Comparison of ENCODE assay signal across 30 cellular contexts in genomic region chr1:63717511-63718120, GRCh38. TPM values are rescaled to one million over a fixed set of nuclear protein-coding genes. Genes with fewer than 3 reads are reported as not detected.
"Had no signal": no experiment of that assay in that cellular context is flagged by ENCODE, and none has a peak within 500 bp of the region (broad histone marks: within the 10 kb centered on the region; RNA-seq: fewer than 3 reads in every experiment).

No MANE protein-coding gene starts in this region.

- H3K4me3 Mint-ChIP-seq: activated B cell treated with CpG ODN at 0.5 μM for 24 hours; activated CD4-positive, alpha-beta T cell treated with anti-CD3 and anti-CD28 coated beads, Interleukin-2, amount 10 ng/mL, durations not matched to agents 24 days and 14 days; activated CD8-positive, alpha-beta memory T cell treated with anti-CD3 and anti-CD28 coated beads, Interleukin-2, amount 10 ng/mL, durations not matched to agents 7 days and 5 days; activated naive CD4-positive, alpha-beta T cell treated with anti-CD3 and anti-CD28 coated beads, Interleukin-2, amount 50 U/mL, for 24 hours; activated T-cell treated with anti-CD3 and anti-CD28 coated beads, Interleukin-2, amount 50 U/mL, for 24 hours; activated T-helper 1 cell treated with anti-CD3 and anti-CD28 coated beads, Interleukin-12 subunit alpha, Interleukin-12 subunit beta, Interleukin-2, Interleukin-4 antibody, amounts not matched to agents 30 ng/mL and 10 ng/mL and 1 ng/mL, durations not matched to agents 14 hours and 24 hours and 36 hours; brain; central memory CD8-positive, alpha-beta T cell; IgD-negative memory B cell; T-helper 17 cell had no signal

- H3K36me3 ChIP-seq: ascending aorta, SJSA1 had no signal

- H3K9me3 Mint-ChIP-seq: activated B cell treated with CpG ODN at 0.5 μM for 24 hours; activated CD4-positive, alpha-beta T cell treated with anti-CD3 and anti-CD28 coated beads, Interleukin-2, amount 10 ng/mL, durations not matched to agents 24 days and 14 days; activated naive CD4-positive, alpha-beta T cell treated with anti-CD3 and anti-CD28 coated beads, Interleukin-2, amount 50 U/mL, for 24 hours; activated T-cell treated with anti-CD3 and anti-CD28 coated beads, Interleukin-2, amount 50 U/mL, for 24 hours; activated T-helper 1 cell treated with anti-CD3 and anti-CD28 coated beads, Interleukin-12 subunit alpha, Interleukin-12 subunit beta, Interleukin-2, Interleukin-4 antibody, amounts not matched to agents 30 ng/mL and 10 ng/mL and 1 ng/mL, durations not matched to agents 14 hours and 24 hours and 36 hours; brain; central memory CD8-positive, alpha-beta T cell; IgD-negative memory B cell had no signal

- H3K4me1 ChIP-seq: ascending aorta had no signal

- H3K27me3 ChIP-seq: ascending aorta, SJSA1 had no signal

- ATAC-seq: activated CD8-positive, alpha-beta memory T cell treated with anti-CD3 and anti-CD28 coated beads, Interleukin-2, amount 10 ng/mL, durations not matched to agents 7 days and 5 days; T-helper 17 cell had no signal

- H3K27me3 Mint-ChIP-seq: activated T-cell treated with anti-CD3 and anti-CD28 coated beads, Interleukin-2, amount 50 U/mL, for 24 hours had no signal

- FAIRE-seq: RCC 7860, TTC549 had no signal

- DNase-seq: activated B cell treated with CpG ODN at 0.5 μM for 24 hours; activated CD4-positive, alpha-beta T cell treated with anti-CD3 and anti-CD28 coated beads for 1 hour; activated CD4-positive, alpha-beta T cell treated with anti-CD3 and anti-CD28 coated beads, Interleukin-2, amount 10 ng/mL, durations not matched to agents 24 days and 14 days; activated CD4-positive, alpha-beta T cell treated with anti-CD3 and anti-CD28 coated beads, Interleukin-2, amount 50 U/mL, for 48 hours; activated CD8-positive, alpha-beta memory T cell treated with anti-CD3 and anti-CD28 coated beads, Interleukin-2, amount 10 ng/mL, durations not matched to agents 7 days and 5 days; activated effector memory CD4-positive, alpha-beta T cell treated with Interleukin-2 at 50 U/mL for 16 hours; activated naive CD4-positive, alpha-beta T cell; activated T-cell treated with anti-CD3 and anti-CD28 coated beads, Interleukin-2, amount 50 U/mL, for 24 hours; KG1; MV-4-11; NCI-H1092 treated with DMSO at 0.1 percent for 48 hours; NCI-H1436; NCI-H1694 treated with DMSO at 0.1 percent for 48 hours; NCI-H2029 treated with DMSO at 0.1 percent for 48 hours; NCI-H2227 treated with DMSO at 0.1 percent for 48 hours; NCI-H446 treated with DMSO at 0.1 percent for 48 hours; NCI-H524 treated with DMSO at 0.1 percent for 48 hours; NCI-H748 treated with DMSO at 0.1 percent for 48 hours; SHP77; T-helper 17 cell; T-helper 9 cell had no signal

- H3K9me3 ChIP-seq: ascending aorta, SJSA1 had no signal

- H3K36me3 Mint-ChIP-seq: activated CD8-positive, alpha-beta memory T cell treated with anti-CD3 and anti-CD28 coated beads, Interleukin-2, amount 10 ng/mL, durations not matched to agents 7 days and 5 days; activated naive CD4-positive, alpha-beta T cell treated with anti-CD3 and anti-CD28 coated beads, Interleukin-2, amount 50 U/mL, for 24 hours; brain; IgD-negative memory B cell had no signal

- H3K4me3 ChIP-seq: ascending aorta, SJSA1 had no signal

- H3K4me1 Mint-ChIP-seq: activated B cell treated with CpG ODN at 0.5 μM for 24 hours; activated CD4-positive, alpha-beta T cell treated with anti-CD3 and anti-CD28 coated beads, Interleukin-2, amount 10 ng/mL, durations not matched to agents 24 days and 14 days; activated CD8-positive, alpha-beta memory T cell treated with anti-CD3 and anti-CD28 coated beads, Interleukin-2, amount 10 ng/mL, durations not matched to agents 7 days and 5 days; activated naive CD4-positive, alpha-beta T cell treated with anti-CD3 and anti-CD28 coated beads, Interleukin-2, amount 50 U/mL, for 24 hours; central memory CD8-positive, alpha-beta T cell; IgD-negative memory B cell had no signal

- H3K27ac Mint-ChIP-seq: activated B cell treated with CpG ODN at 0.5 μM for 24 hours; activated CD4-positive, alpha-beta T cell treated with anti-CD3 and anti-CD28 coated beads, Interleukin-2, amount 10 ng/mL, durations not matched to agents 24 days and 14 days; activated CD8-positive, alpha-beta memory T cell treated with anti-CD3 and anti-CD28 coated beads, Interleukin-2, amount 10 ng/mL, durations not matched to agents 7 days and 5 days; activated naive CD4-positive, alpha-beta T cell treated with anti-CD3 and anti-CD28 coated beads, Interleukin-2, amount 50 U/mL, for 24 hours; activated T-cell treated with anti-CD3 and anti-CD28 coated beads, Interleukin-2, amount 50 U/mL, for 24 hours; activated T-helper 1 cell treated with anti-CD3 and anti-CD28 coated beads, Interleukin-12 subunit alpha, Interleukin-12 subunit beta, Interleukin-2, Interleukin-4 antibody, amounts not matched to agents 30 ng/mL and 10 ng/mL and 1 ng/mL, durations not matched to agents 14 hours and 24 hours and 36 hours; brain; IgD-negative memory B cell; T-helper 17 cell had no signal

- H3K27ac ChIP-seq: ascending aorta, SJSA1 had no signal

RNA-seq across cellular contexts. Expression of gene ROR1, which starts 56.2 kb away (rescaled TPM):
- total RNA-seq: activated CD4-positive, alpha-beta T cell treated with anti-CD3 and anti-CD28 coated beads, Interleukin-2, amount 10 ng/mL, durations not matched to agents 24 days and 14 days; activated CD8-positive, alpha-beta memory T cell treated with anti-CD3 and anti-CD28 coated beads, Interleukin-2, amount 10 ng/mL, durations not matched to agents 7 days and 5 days; activated T-helper 1 cell treated with anti-CD3 and anti-CD28 coated beads, Interleukin-12 subunit alpha, Interleukin-12 subunit beta, Interleukin-2, Interleukin-4 antibody, amounts not matched to agents 30 ng/mL and 10 ng/mL and 1 ng/mL, durations not matched to agents 14 hours and 24 hours and 36 hours; T-helper 17 cell had no signal
